Comparison of ENCODE assay signal across 8 cellular contexts in genomic region chr16:82011199-82011641, GRCh38. TPM values are rescaled to one million over a fixed set of nuclear protein-coding genes. Genes with fewer than 3 reads are reported as not detected.
A peak's percentile ranks its signal among the peaks of the same experiment; 100 is the strongest.
DNase-seq lines count a peak whose midpoint lies in the region; ATAC-seq, FAIRE-seq and TF ChIP-seq lines count a peak whose summit lies in the region.

Gene SDR42E1, minus strand, starts transcription at chr16:82011470. Its CDS starts 10,612 bp downstream, at chr16:82000858.

- peak within 1 kb of the TSS; percentile 89 for H3K4me2 ChIP-seq in keratinocyte (ENCODE audit: control insufficient read depth, extremely low read depth, insufficient read depth, low read depth, low read length)

- no peaks in the 10 kb centered on the region for H4K20me1 ChIP-seq in keratinocyte (ENCODE audit: control insufficient read depth, extremely low read depth, insufficient read depth, low read length)

- peak within 1 kb of the TSS; percentile 65 to 73 (median 71) for H3K4me3 ChIP-seq in keratinocyte (ENCODE audit: control insufficient read depth in 2 of 3, extremely low read depth in 1 of 3, insufficient read depth in 2 of 3, low read depth in 1 of 3, low read length in 3 of 3)

- H3K9me3 ChIP-seq in keratinocyte (ENCODE audit: control insufficient read depth, low read depth, low read length) = no peaks in the 10 kb centered on the region

- peak; percentile 93 for ATAC-seq in HG02870 (IDR thresholded peaks at IDR 0.05; ENCODE audit: unreplicated experiment)

- TF ChIP-seq CTCF in keratinocyte (optimal IDR thresholded peaks at IDR 0.05 in 1 of 3, IDR thresholded peaks at IDR 0.05 in 1 of 3, conservative IDR thresholded peaks at IDR 0.05 in 1 of 3; ENCODE audit: extremely low read depth in 1 of 3, insufficient read depth in 2 of 3, low read length in 3 of 3) = no peak

- dilution Hi-C loops in keratinocyte (cut with MboI; ENCODE audit: extremely low pct_ligation_motif_present, low sequenced_read_pairs) = no loop called here

- peak; percentile 88 for FAIRE-seq in GM12892 (lab: Jason Lieb, UNC)
- peak; percentile 44 for FAIRE-seq in keratinocyte (lab: Jason Lieb, UNC)

- peaks cover 5% of the 10 kb centered on the region for H3K79me2 ChIP-seq in keratinocyte (ENCODE audit: control insufficient read depth, insufficient read depth, low read length)

- H3K27ac ChIP-seq in keratinocyte (ENCODE audit: control insufficient read depth, insufficient read depth, low read length) = peak within 1 kb of the TSS; percentile 65

- peak; percentile 69; the same call in 1 of the 2 replicates for TF ChIP-seq POLR2A in GM12892 (IDR thresholded peaks at IDR 0.05; ENCODE audit: low read depth, low read length)

- H3K9ac ChIP-seq in keratinocyte (ENCODE audit: control insufficient read depth, extremely low read depth, insufficient read depth, low read length) = peak within 1 kb of the TSS; percentile 78

- H3K27me3 ChIP-seq in keratinocyte (ENCODE audit: control insufficient read depth, extremely low read depth, insufficient read depth, low read length) = no peaks in the 10 kb centered on the region

- peaks cover 0 to 4% of the 10 kb centered on the region in 2 experiments for H3K36me3 ChIP-seq in keratinocyte (ENCODE audit: control insufficient read depth in 2 of 2, extremely low read depth in 1 of 2, insufficient read depth in 2 of 2, low read length in 2 of 2)

- H3K9me1 ChIP-seq in keratinocyte (ENCODE audit: control insufficient read depth, extremely low read depth, insufficient read depth, low read length) = no peaks in the 10 kb centered on the region

- peak within 1 kb of the TSS; percentile 100 for H2AFZ ChIP-seq in keratinocyte (ENCODE audit: control insufficient read depth, low read length)

- DNase-seq in GM12892 (ENCODE audit: insufficient read length) (peak; percentile 70), NCI-H524 treated with DMSO at 0.1 percent for 48 hours (lab: John Stamatoyannopoulos, UW) (peak; percentile 17), activated T-helper 1 cell treated with Interleukin-2 at 50 U/mL for 16 hours (ENCODE audit: low read depth) (peak; percentile 46), keratinocyte (ENCODE audit: low read depth, low spot score) (no peak), NCI-H345 treated with DMSO at 0.1 percent for 48 hours (lab: John Stamatoyannopoulos, UW; ENCODE audit: unreplicated experiment) (no peak), AG20443 (ENCODE audit: low spot score) (no peak)
- DNase-seq in stimulated activated CD8-positive, alpha-beta memory T cell treated with anti-CD3 and anti-CD28 coated beads, Interleukin-12 subunit alpha, Interleukin-12 subunit beta, amount 100 ng/mL, for 4 hours (ENCODE audit: low read depth) = peak; percentile 43

- H3K4me1 ChIP-seq in keratinocyte (ENCODE audit: control insufficient read depth, extremely low read depth, insufficient read depth, low read length) = peaks cover 5% of the 10 kb centered on the region

RNA-seq across cellular contexts. Expression of gene SDR42E1, which starts in this region (rescaled TPM):
- polyA plus RNA-seq in GM12892 (2012; ENCODE audit: missing spikeins) = 5.1 TPM
- 18.8 to 28.4 TPM (median 20.3 TPM) in 3 replicates for polyA plus RNA-seq in keratinocyte
- polyA plus RNA-seq in keratinocyte (2011; ENCODE audit: low read depth) = 5.8 TPM
- polyA plus RNA-seq in keratinocyte (2011; cell fraction: cytosol; rRNA removed) = 13.5 and 20.5 TPM in 2 replicates
- 18.1 and 18.6 TPM in 2 replicates for polyA plus RNA-seq in keratinocyte (2011; cell fraction: nucleus; rRNA removed)
- polyA plus RNA-seq in keratinocyte (2012; ENCODE audit: low replicate concordance) = 12.6 and 14.6 TPM in 2 replicates
- polyA minus RNA-seq in keratinocyte = 21.1 to 38.5 TPM (median 32.0 TPM) in 3 replicates
- polyA minus RNA-seq in keratinocyte (2011; cell fraction: cytosol; rRNA and poly(A)+ RNA removed) = 14.8 TPM
- 15.3 and 30.1 TPM in 2 replicates for polyA minus RNA-seq in keratinocyte (2011; cell fraction: nucleus; rRNA and poly(A)+ RNA removed)

Comparison
In these comparisons a context has a peak if more than half of its experiments do, and no peak if none do; other contexts are left out.
1. DNase-seq: peak in GM12892 (single experiment), NCI-H524 treated with DMSO at 0.1 percent for 48 hours (single experiment), activated T-helper 1 cell treated with Interleukin-2 at 50 U/mL for 16 hours (single experiment) and stimulated activated CD8-positive, alpha-beta memory T cell treated with anti-CD3 and anti-CD28 coated beads, Interleukin-12 subunit alpha, Interleukin-12 subunit beta, amount 100 ng/mL, for 4 hours (single experiment); none in keratinocyte (single experiment), NCI-H345 treated with DMSO at 0.1 percent for 48 hours (single experiment) and AG20443 (single experiment).